ENCODE assay signal across 6 cellular contexts in genomic region chr14:22822017-22822618, GRCh38. TPM values are rescaled to one million over a fixed set of nuclear protein-coding genes. Genes with fewer than 3 reads are reported as not detected.
DNase-seq lines count a peak whose midpoint lies in the region; TF ChIP-seq lines count a peak whose summit lies in the region.

No MANE protein-coding gene starts in this region.

- TF ChIP-seq CTCF in tibial nerve (IDR thresholded peaks at IDR 0.05): no peak

- no peak for TF ChIP-seq EP300 in tibial nerve (IDR thresholded peaks at IDR 0.05)

- no peak for DNase-seq in activated naive CD4-positive, alpha-beta T cell treated with anti-CD3 and anti-CD28 coated beads, Interleukin-2, amount 10 ng/mL, durations not matched to agents 7 days and 5 days
- DNase-seq in activated naive CD4-positive, alpha-beta T cell treated with anti-CD3 and anti-CD28 coated beads, Interleukin-2, amount 50 U/mL, for 16 hours: no peak
- no peak for DNase-seq in tibial nerve (ENCODE audit: low spot score in 2 of 2)
- no peak for DNase-seq in nucleus accumbens (lab: John Stamatoyannopoulos, UW)
- no peak for DNase-seq in DMS53 treated with DMSO at 0.1 percent for 48 hours (lab: John Stamatoyannopoulos, UW; ENCODE audit: unreplicated experiment)

- peak overlapping the region; percentile 38 for H3K4me3 Mint-ChIP-seq in activated naive CD4-positive, alpha-beta T cell treated with anti-CD3 and anti-CD28 coated beads, Interleukin-2, amount 10 ng/mL, durations not matched to agents 7 days and 5 days

- H3K27me3 ChIP-seq in tibial nerve: no peaks in the 10 kb centered on the region

- H3K36me3 Mint-ChIP-seq in activated naive CD4-positive, alpha-beta T cell treated with anti-CD3 and anti-CD28 coated beads, Interleukin-2, amount 10 ng/mL, durations not matched to agents 7 days and 5 days: no peaks in the 10 kb centered on the region

- H3K4me3 ChIP-seq in iPS-18c (ENCODE audit: insufficient read depth, low read depth, low read length): peak overlapping the region; percentile 90
- peak overlapping the region; percentile 14 to 58 (median 40) for H3K4me3 ChIP-seq in tibial nerve

- CTCF ChIA-PET in activated naive CD4-positive, alpha-beta T cell treated with anti-CD3 and anti-CD28 coated beads, Interleukin-2, amount 10 ng/mL, durations not matched to agents 7 days and 5 days (lab: Charles Lee): interaction anchor here (0.6 to 10.2 kb wide), 24 partner anchors 8 to 261 kb away, joined by 3 to 224 read pairs (median 4); no protein-coding TSS in a partner anchor

- peaks cover 0 to 44% (median 13%) of the 10 kb centered on the region in 4 donors for H3K4me1 ChIP-seq in tibial nerve

- H3K27ac Mint-ChIP-seq in activated naive CD4-positive, alpha-beta T cell treated with anti-CD3 and anti-CD28 coated beads, Interleukin-2, amount 10 ng/mL, durations not matched to agents 7 days and 5 days: no peak overlapping the region

- no peak for TF ChIP-seq POLR2A in tibial nerve (IDR thresholded peaks at IDR 0.05)

- peaks cover 37% of the 10 kb centered on the region for H3K4me1 Mint-ChIP-seq in activated naive CD4-positive, alpha-beta T cell treated with anti-CD3 and anti-CD28 coated beads, Interleukin-2, amount 10 ng/mL, durations not matched to agents 7 days and 5 days

- WGBS in tibial nerve, 2 donors: 36 to 38% methylated on average over 34 of the region's 34 CpGs

- no peaks in the 10 kb centered on the region for H3K9me3 Mint-ChIP-seq in activated naive CD4-positive, alpha-beta T cell treated with anti-CD3 and anti-CD28 coated beads, Interleukin-2, amount 10 ng/mL, durations not matched to agents 7 days and 5 days

- peaks cover 58% of the 10 kb centered on the region for H3K27me3 Mint-ChIP-seq in activated naive CD4-positive, alpha-beta T cell treated with anti-CD3 and anti-CD28 coated beads, Interleukin-2, amount 10 ng/mL, durations not matched to agents 7 days and 5 days

- no peaks in the 10 kb centered on the region for H3K36me3 ChIP-seq in tibial nerve

- H3K9me3 ChIP-seq in iPS-18c (ENCODE audit: control insufficient read depth, insufficient read depth, low read length) (no peaks in the 10 kb centered on the region), tibial nerve (no peaks in the 10 kb centered on the region)

- H3K27ac ChIP-seq in tibial nerve: peak overlapping the region in 3 of 4 donors; percentile 58 to 82 (median 74)

RNA-seq across cellular contexts. Expression of gene SLC7A7, which starts 6.9 kb away (rescaled TPM):
- total RNA-seq in tibial nerve: 10 to 100 TPM in 3 of 4 donors, 1 to 10 TPM in 1; 8.4 to 39.8 (median 19.0) TPM

RNA-seq across cellular contexts. Expression of gene MRPL52, which starts 7.6 kb away (rescaled TPM):
- total RNA-seq in tibial nerve: 10 to 100 TPM; 26.7 to 44.0 (median 30.2) TPM

RNA-seq across cellular contexts. Expression of gene MMP14, which starts 14.3 kb away (rescaled TPM):
- 100 to 1,000 TPM; 101 to 222 (median 145) TPM for total RNA-seq in tibial nerve

RNA-seq across cellular contexts. Expression of gene LRP10, which starts 49.4 kb away (rescaled TPM):
- total RNA-seq in tibial nerve: 100 to 1,000 TPM in 2 of 4 donors, 10 to 100 TPM in 2; 82.3 to 151 (median 97.0) TPM

RNA-seq across cellular contexts. Expression of gene OXA1L, which starts 55.6 kb away (rescaled TPM):
- 10 to 100 TPM; 65.5 to 79.6 (median 69.6) TPM for total RNA-seq in tibial nerve
